31 cellular contexts compared by ENCODE assay signal in the genomic region with DNA sequence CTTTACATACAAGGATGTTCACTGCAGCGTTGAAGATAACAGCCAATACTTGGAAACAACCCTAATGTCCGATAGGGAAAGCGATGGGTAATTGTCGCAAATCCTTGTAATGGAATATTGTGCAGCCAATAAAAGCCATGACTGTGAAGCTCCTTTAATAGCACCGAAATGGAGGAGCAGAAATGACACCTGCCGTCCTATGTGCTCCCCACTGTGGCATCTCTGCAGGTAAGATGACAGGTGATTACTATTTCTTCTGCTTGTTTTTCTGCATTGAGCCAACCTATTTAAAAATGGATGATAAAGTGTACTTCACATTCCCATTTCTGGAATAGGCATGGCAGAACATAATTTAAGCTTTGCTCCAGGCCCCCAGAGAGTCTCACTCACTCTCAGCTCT.
"Had no signal": no experiment of that assay in that cellular context is flagged by ENCODE, and none has a peak within 500 bp of the region (broad histone marks: within the 10 kb centered on the region; RNA-seq: fewer than 3 reads in every experiment).

No MANE protein-coding gene starts in this region.

- H3K9me3 ChIP-seq: left lung, lower lobe of right lung, neutrophil, ovary, suprapubic skin, upper lobe of right lung had no signal

- H3K4me1 Mint-ChIP-seq: immature natural killer cell; neural crest cell; stimulated activated effector memory CD8-positive, alpha-beta T cell treated with anti-CD3 and anti-CD28 coated beads, Interleukin-12 subunit alpha, Interleukin-12 subunit beta, amount 100 ng/mL, for 72 hours had no signal

- ATAC-seq: heart left ventricle; left colon; left lung; lower lobe of right lung; naive thymus-derived CD4-positive, alpha-beta T cell; natural killer cell treated with Interleukin-12 subunit alpha and Interleukin-12 subunit beta and Interleukin-15 and Interleukin-18, amount 100 ng/mL, for 72 hours; right cardiac atrium; sciatic nerve; stimulated activated effector memory CD8-positive, alpha-beta T cell treated with anti-CD3 and anti-CD28 coated beads, Interleukin-12 subunit alpha, Interleukin-12 subunit beta, amount 100 ng/mL, for 72 hours; upper lobe of right lung had no signal

- H3K27ac ChIP-seq: heart left ventricle, left lung, lower lobe of right lung, neutrophil, ovary, skin epidermis, suprapubic skin, thoracic aorta, tibial artery, upper lobe of right lung had no signal

- H3K4me3 ChIP-seq: heart left ventricle, left lung, lower lobe of right lung, ovary, skin epidermis, suprapubic skin, thoracic aorta, tibial artery, upper lobe of right lung had no signal

- H3K27ac Mint-ChIP-seq: immature natural killer cell; naive thymus-derived CD4-positive, alpha-beta T cell; progenitor cell of endocrine pancreas; stimulated activated effector memory CD8-positive, alpha-beta T cell treated with anti-CD3 and anti-CD28 coated beads, Interleukin-12 subunit alpha, Interleukin-12 subunit beta, amount 100 ng/mL, for 72 hours; stimulated activated naive CD8-positive, alpha-beta T cell treated with anti-CD3 and anti-CD28 coated beads, Interleukin-15, Interleukin-2, amounts not matched to agents 100 ng/mL and 50 ng/mL, for 24 hours had no signal

- H3K27me3 ChIP-seq: ovary had no signal

- H3K36me3 Mint-ChIP-seq: immature natural killer cell; naive thymus-derived CD4-positive, alpha-beta T cell; natural killer cell treated with Interleukin-12 subunit alpha and Interleukin-12 subunit beta and Interleukin-15 and Interleukin-18, amount 100 ng/mL, for 72 hours; stimulated activated effector memory CD8-positive, alpha-beta T cell treated with anti-CD3 and anti-CD28 coated beads, Interleukin-12 subunit alpha, Interleukin-12 subunit beta, amount 100 ng/mL, for 72 hours had no signal

- H3K4me1 ChIP-seq: heart left ventricle, left lung, lower lobe of right lung, suprapubic skin, tibial artery, upper lobe of right lung had no signal

- H3K9me3 Mint-ChIP-seq: immature natural killer cell; natural killer cell treated with Interleukin-12 subunit alpha and Interleukin-12 subunit beta and Interleukin-15 and Interleukin-18, amount 100 ng/mL, for 72 hours; neural crest cell; stimulated activated effector memory CD8-positive, alpha-beta T cell treated with anti-CD3 and anti-CD28 coated beads, Interleukin-12 subunit alpha, Interleukin-12 subunit beta, amount 100 ng/mL, for 72 hours had no signal

- H3K4me3 Mint-ChIP-seq: immature natural killer cell; naive thymus-derived CD4-positive, alpha-beta T cell; natural killer cell treated with Interleukin-12 subunit alpha and Interleukin-12 subunit beta and Interleukin-15 and Interleukin-18, amount 100 ng/mL, for 72 hours; neural crest cell; stimulated activated effector memory CD8-positive, alpha-beta T cell treated with anti-CD3 and anti-CD28 coated beads, Interleukin-12 subunit alpha, Interleukin-12 subunit beta, amount 100 ng/mL, for 72 hours; stimulated activated naive CD8-positive, alpha-beta T cell treated with anti-CD3 and anti-CD28 coated beads, Interleukin-15, Interleukin-2, amounts not matched to agents 100 ng/mL and 50 ng/mL, for 24 hours had no signal

- H3K36me3 ChIP-seq: heart left ventricle, left lung, lower lobe of right lung, neutrophil, ovary, suprapubic skin, thoracic aorta, tibial artery, upper lobe of right lung had no signal

- DNase-seq: hypothalamus; immature natural killer cell; kidney; left colon; left lung; lower lobe of right lung; mammary epithelial cell; mesenchymal stem cell; naive thymus-derived CD4-positive, alpha-beta T cell; occipital lobe; ovary; right cardiac atrium; stimulated activated CD4-positive, alpha-beta T cell treated with anti-CD3 and anti-CD28 coated beads, Interleukin-12 subunit alpha, Interleukin-12 subunit beta, amount 100 ng/mL, for 4 hours; stimulated activated CD4-positive, alpha-beta T cell treated with anti-CD3 and anti-CD28 coated beads, Interleukin-15, amount 100 ng/mL, for 24 hours; stimulated activated CD4-positive, alpha-beta T cell treated with anti-CD3 and anti-CD28 coated beads, Interleukin-2, amount 100 ng/mL, for 24 hours; stimulated activated CD4-positive, alpha-beta T cell treated with anti-CD3 and anti-CD28 coated beads, Interleukin-4, amount 100 ng/mL, for 1 hour; stimulated activated naive CD4-positive, alpha-beta T cell; tibial artery; trophoblast cell; upper lobe of right lung had no signal
